ENCODE assay signal across 22 cellular contexts in genomic region chr4:67229148-67229547, GRCh38.
"Had no signal": no experiment of that assay in that cellular context is flagged by ENCODE, and none has a peak within 500 bp of the region (broad histone marks: within the 10 kb centered on the region; RNA-seq: fewer than 3 reads in every experiment).

No MANE protein-coding gene starts in this region.

- DNase-seq: colonic mucosa; cortex of kidney; dermis blood vessel endothelial cell; dorsolateral prefrontal cortex; effector CD4-positive, alpha-beta T cell; effector CD8-positive, alpha-beta T cell; effector memory CD4-positive, alpha-beta T cell; effector memory CD8-positive, alpha-beta T cell; endodermal cell; erythroblast; esophagus squamous epithelium; foreskin fibroblast; foreskin keratinocyte; foreskin melanocyte; gastrocnemius medialis; glutamatergic neuron; head of caudate nucleus had no signal

- H3K9me3 ChIP-seq: colonic mucosa, esophagus muscularis mucosa, esophagus squamous epithelium, gastrocnemius medialis, gastroesophageal sphincter had no signal

- ATAC-seq: effector memory CD8-positive, alpha-beta T cell; esophagus mucosa; foreskin keratinocyte; gastrocnemius medialis; gastroesophageal sphincter had no signal

- H3K36me3 ChIP-seq: colonic mucosa, esophagus muscularis mucosa, esophagus squamous epithelium, gastrocnemius medialis, gastroesophageal sphincter had no signal

- H3K4me3 ChIP-seq: colonic mucosa, coronary artery, dorsolateral prefrontal cortex, esophagus muscularis mucosa, esophagus squamous epithelium, gastrocnemius medialis, gastroesophageal sphincter had no signal

- H3K4me1 ChIP-seq: colonic mucosa, esophagus muscularis mucosa, esophagus squamous epithelium, foreskin keratinocyte, gastrocnemius medialis, gastroesophageal sphincter had no signal

- H3K27me3 ChIP-seq: colonic mucosa, dorsolateral prefrontal cortex, esophagus muscularis mucosa, esophagus squamous epithelium, foreskin keratinocyte, gastrocnemius medialis, gastroesophageal sphincter had no signal

- H3K27ac ChIP-seq: colonic mucosa, coronary artery, dorsolateral prefrontal cortex, epithelial cell of prostate, esophagus muscularis mucosa, esophagus squamous epithelium, foreskin keratinocyte, gastrocnemius medialis, gastroesophageal sphincter had no signal
